In the genomic region with DNA sequence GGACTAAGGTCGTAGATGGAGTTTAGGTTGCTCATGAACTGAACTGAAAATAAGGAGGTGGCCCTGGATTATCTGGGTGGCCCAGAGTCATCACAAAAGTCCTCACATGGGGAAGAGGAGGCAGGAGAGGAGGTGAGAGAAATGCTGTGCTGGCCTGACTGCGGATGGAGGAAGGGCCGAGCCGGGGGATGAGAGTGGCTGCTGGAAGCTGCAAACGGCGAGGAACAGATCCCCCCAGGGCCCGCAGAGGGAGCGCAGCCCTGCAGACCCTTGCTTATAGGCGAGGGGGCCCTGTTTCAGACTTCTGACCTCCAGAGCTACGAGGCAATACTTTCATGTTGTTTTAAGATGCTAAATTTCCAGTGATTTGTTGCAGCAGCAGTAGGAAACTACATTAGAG, we compare ENCODE assay signal across 18 cellular contexts.
A peak's percentile ranks its signal among the peaks of the same experiment; 100 is the strongest.
DNase-seq lines count a peak whose midpoint lies in the region; ATAC-seq and TF ChIP-seq lines count a peak whose summit lies in the region.
"Had no signal": no experiment of that assay in that cellular context is flagged by ENCODE, and none has a peak within 500 bp of the region (broad histone marks: within the 10 kb centered on the region; RNA-seq: fewer than 3 reads in every experiment).

No MANE protein-coding gene starts in this region.

- 0 out of 7 replicates have a peak overlapping the region, but pooled peaks of 1 of the 3 experiments have one; percentile 23 for H3K27ac Mint-ChIP-seq in H9
- no peak overlapping the region for H3K27ac Mint-ChIP-seq in chondrocyte (ENCODE audit: unreplicated experiment)
- H3K27ac Mint-ChIP-seq in endodermal cell, result no peak overlapping the region
- H3K27ac Mint-ChIP-seq: CD4-positive, CD25-positive, alpha-beta regulatory T cell; CD8-positive, alpha-beta memory T cell had no signal

- intact Hi-C loops in spleen (cut with DNase I; ENCODE audit: low total_unique reads), result no loop called here

- H3K4me1 ChIP-seq in H9 (ENCODE audit: insufficient read depth, low read length) (no peaks in the 10 kb centered on the region), osteoblast (ENCODE audit: insufficient read depth, low read length) (no peaks in the 10 kb centered on the region), spleen (no peaks in the 10 kb centered on the region), endodermal cell (ENCODE audit: control insufficient read depth, insufficient read depth, low read length) (no peaks in the 10 kb centered on the region)
- H3K4me1 ChIP-seq: BE2C had no signal

- peaks cover 2% of the 10 kb centered on the region for H3K23me2 ChIP-seq in H9 (ENCODE audit: insufficient read length, low read depth, low read length, poor library complexity, severe bottlenecking)

- no peak for TF ChIP-seq CTCF in H9 (conservative IDR thresholded peaks at IDR 0.05)
- no peak for TF ChIP-seq CTCF in chondrocyte (IDR thresholded peaks at IDR 0.05)
- no peak for TF ChIP-seq CTCF in osteoblast (IDR thresholded peaks at IDR 0.05; ENCODE audit: extremely low read depth, low read depth, low read length)
- TF ChIP-seq CTCF in spleen (IDR thresholded peaks at IDR 0.05 in 8 of 11, conservative IDR thresholded peaks at IDR 0.05 in 3 of 11), result no peak
- no peak for TF ChIP-seq CTCF in endodermal cell (conservative IDR thresholded peaks at IDR 0.05)

- ATAC-seq in GM21447 (IDR thresholded peaks at IDR 0.05; ENCODE audit: unreplicated experiment), result no peak
- ATAC-seq: K562 had no signal

- H2AFZ ChIP-seq in H9 (ENCODE audit: low read length), result no peak overlapping the region
- H2AFZ ChIP-seq in osteoblast (ENCODE audit: low read length), result no peak overlapping the region

- no peak overlapping the region for H2BK120ac ChIP-seq in H9 (ENCODE audit: low read depth, low read length, poor library complexity, severe bottlenecking)

- no peak overlapping the region for H2BK15ac ChIP-seq in H9 (ENCODE audit: low read depth, low read length)

- H4K8ac ChIP-seq in H9 (replicated peaks; ENCODE audit: insufficient read length, low read depth, low read length), result no peak overlapping the region

- TF ChIP-seq POLR2A in spleen (IDR thresholded peaks at IDR 0.05), result no peak

- H2AK5ac ChIP-seq in H9 (ENCODE audit: insufficient read length, low read length), result no peak overlapping the region

- no peaks in the 10 kb centered on the region for H3K79me1 ChIP-seq in H9 (ENCODE audit: insufficient read depth, low read depth, low read length, poor library complexity, severe bottlenecking)

- H4K5ac ChIP-seq in H9 (ENCODE audit: insufficient read length, low read depth, low read length), result no peak overlapping the region

- H3K9me3 Mint-ChIP-seq in H9, result peaks cover 7 to 9% of the 10 kb centered on the region in 2 experiments
- peaks cover 9% of the 10 kb centered on the region for H3K9me3 Mint-ChIP-seq in chondrocyte (ENCODE audit: low read depth)
- peaks cover 10% of the 10 kb centered on the region for H3K9me3 Mint-ChIP-seq in endodermal cell

- DNase-seq in H9, result peak; percentile 22
- DNase-seq in chondrocyte (ENCODE audit: low spot score), result peak; percentile 64
- DNase-seq in osteoblast (ENCODE audit: insufficient read length, low spot score, missing footprints), result peak; percentile 62
- peak; percentile 29 for DNase-seq in spleen
- no peak for DNase-seq in glomerular visceral epithelial cell (ENCODE audit: extremely low spot score)
- no peak for DNase-seq in endodermal cell
- DNase-seq: ACHN; BE2C; C1 segment of cervical spinal cord; CD4-positive, CD25-positive, alpha-beta regulatory T cell; CD8-positive, alpha-beta memory T cell; COR-L47; DMS79; GDM1; HCEC 1CT; IMR-90 had no signal

- no peak overlapping the region for H3K14ac ChIP-seq in H9 (ENCODE audit: insufficient read depth, low read length)

- no peak overlapping the region for H3K4ac ChIP-seq in H9 (ENCODE audit: low read depth, low read length)

- H3K4me1 Mint-ChIP-seq in H9 (peaks cover 0 to 9% of the 10 kb centered on the region in 2 experiments; a peak in 1 of 4 replicates), chondrocyte (ENCODE audit: low read depth) (no peaks in the 10 kb centered on the region), endodermal cell (no peaks in the 10 kb centered on the region)
- H3K4me1 Mint-ChIP-seq: CD4-positive, CD25-positive, alpha-beta regulatory T cell; CD8-positive, alpha-beta memory T cell had no signal

- no peaks in the 10 kb centered on the region for H3K27me3 ChIP-seq in H9 (ENCODE audit: insufficient read depth, low read length)
- H3K27me3 ChIP-seq in osteoblast (ENCODE audit: insufficient read depth, low read length), result no peaks in the 10 kb centered on the region
- H3K27me3 ChIP-seq in spleen (replicated peaks in 1 of 7), result peaks cover 0 to 58% (median 18%) of the 10 kb centered on the region in 7 donors
- H3K27me3 ChIP-seq in endodermal cell (ENCODE audit: control insufficient read depth, insufficient read depth, low read length, poor library complexity, severe bottlenecking), result no peaks in the 10 kb centered on the region
- H3K27me3 ChIP-seq: BE2C had no signal

- no peak overlapping the region for H2BK12ac ChIP-seq in H9 (ENCODE audit: insufficient read length, low read depth, low read length)

- no CpG with 5 or more reads among the region's 10 CpGs for WGBS in H9 (ENCODE audit: extremely low coverage, insufficient read length, low lambda C conversion rate)
- WGBS in spleen, 5 donors, result 56 to 76% (median 74%) methylated on average over 10 of the region's 10 CpGs
- WGBS in endodermal cell (ENCODE audit: insufficient coverage in 1 of 2, insufficient read length in 1 of 2), 2 experiments, result 85 to 90% methylated on average over 9 to 10 of the region's 10 CpGs

- H3K4me2 ChIP-seq in H9 (ENCODE audit: insufficient read depth, insufficient read length, low read length), result no peak overlapping the region
- H3K4me2 ChIP-seq in osteoblast (ENCODE audit: insufficient read depth, low read length), result no peak overlapping the region

- no peak overlapping the region for H2BK5ac ChIP-seq in H9 (ENCODE audit: insufficient read length, low read length)

- H3K18ac ChIP-seq in H9 (ENCODE audit: insufficient read length, low read depth, low read length), result no peak overlapping the region

- H3K4me3 ChIP-seq in osteoblast (ENCODE audit: insufficient read depth, low read length) (no peak overlapping the region), spleen (no peak overlapping the region), endodermal cell (ENCODE audit: low read length) (no peak overlapping the region)
- H3K4me3 ChIP-seq: K562 had no signal

- H3K9ac ChIP-seq in H9 (ENCODE audit: extremely low read depth, insufficient read length, low read length) (no peak overlapping the region), endodermal cell (ENCODE audit: extremely low read depth, low read length, poor library complexity, severe bottlenecking) (no peak overlapping the region)

- H3K27me3 Mint-ChIP-seq in H9 (ENCODE audit: low read depth) (peaks cover 6% of the 10 kb centered on the region), chondrocyte (ENCODE audit: low read depth) (peaks cover 2% of the 10 kb centered on the region), endodermal cell (ENCODE audit: insufficient read depth) (peaks cover 1% of the 10 kb centered on the region)

- H3K23ac ChIP-seq in H9 (ENCODE audit: insufficient read length, low read depth, low read length), result no peak overlapping the region

- H3K9me3 ChIP-seq in H9 (ENCODE audit: control insufficient read depth, low read depth, low read length), result no peaks in the 10 kb centered on the region
- no peaks in the 10 kb centered on the region for H3K9me3 ChIP-seq in osteoblast (ENCODE audit: low read depth, low read length)
- H3K9me3 ChIP-seq in spleen, result peaks cover 2 to 18% (median 15%) of the 10 kb centered on the region in 8 donors
- H3K9me3 ChIP-seq in endodermal cell (ENCODE audit: control insufficient read depth, low read length), result no peaks in the 10 kb centered on the region
- H3K9me3 ChIP-seq: BE2C had no signal

- no peak overlapping the region for H3K56ac ChIP-seq in H9 (ENCODE audit: insufficient read length, low read depth, low read length)

- H3K27ac ChIP-seq in H9 (ENCODE audit: insufficient read length, low read depth, low read length) (no peak overlapping the region), osteoblast (ENCODE audit: low read depth, low read length) (no peak overlapping the region), spleen (no peak overlapping the region), endodermal cell (ENCODE audit: low read depth, low read length) (no peak overlapping the region)

- no peak overlapping the region for H2BK20ac ChIP-seq in H9 (ENCODE audit: low read depth, low read length, poor library complexity, severe bottlenecking)

- H3K4me3 Mint-ChIP-seq in H9 (no peak overlapping the region), chondrocyte (ENCODE audit: unreplicated experiment) (no peak overlapping the region), endodermal cell (no peak overlapping the region)
- H3K4me3 Mint-ChIP-seq: CD4-positive, CD25-positive, alpha-beta regulatory T cell; CD8-positive, alpha-beta memory T cell had no signal

- H4K20me1 ChIP-seq in H9 (ENCODE audit: control insufficient read depth, insufficient read depth, insufficient read length), result no peaks in the 10 kb centered on the region
- H4K20me1 ChIP-seq in osteoblast (ENCODE audit: insufficient read depth, low read length), result no peaks in the 10 kb centered on the region

- H3K36me3 ChIP-seq in osteoblast (ENCODE audit: insufficient read depth, low read length) (no peaks in the 10 kb centered on the region), spleen (no peaks in the 10 kb centered on the region), endodermal cell (ENCODE audit: control insufficient read depth, insufficient read depth, low read length) (no peaks in the 10 kb centered on the region)
- H3K36me3 ChIP-seq: BE2C had no signal

- H3K79me2 ChIP-seq in H9 (ENCODE audit: insufficient read depth, low read length) (no peaks in the 10 kb centered on the region), osteoblast (ENCODE audit: insufficient read depth, low read length) (no peaks in the 10 kb centered on the region)

- H3K36me3 Mint-ChIP-seq in H9 (ENCODE audit: insufficient read depth in 1 of 3, low read depth in 3 of 3), result peaks cover 2 to 9% (median 3%) of the 10 kb centered on the region in 3 experiments; a peak in 4 of 7 replicates
- H3K36me3 Mint-ChIP-seq in chondrocyte (ENCODE audit: low read depth), result peaks cover 2% of the 10 kb centered on the region
- H3K36me3 Mint-ChIP-seq in endodermal cell (ENCODE audit: low read depth), result no peaks in the 10 kb centered on the region
- H3K36me3 Mint-ChIP-seq: CD4-positive, CD25-positive, alpha-beta regulatory T cell; CD8-positive, alpha-beta memory T cell had no signal

- H3T11ph ChIP-seq in H9 (ENCODE audit: low read length), result no peak overlapping the region

- no peak overlapping the region for H4K91ac ChIP-seq in H9 (ENCODE audit: insufficient read length, low read depth, low read length)

Comparison
In these comparisons a context has a peak if more than half of its experiments do, and no peak if none do; other contexts are left out.
1. DNase-seq: peak in H9 (single experiment), chondrocyte (single experiment), osteoblast (single experiment) and spleen (single experiment); none in glomerular visceral epithelial cell (single experiment) and endodermal cell (single experiment).